In genomic region chr12:70880744-70881143, GRCh38 we compare ENCODE assay signal across 27 cellular contexts. TPM values are rescaled to one million over a fixed set of nuclear protein-coding genes. Genes with fewer than 3 reads are reported as not detected.
DNase-seq lines count a peak whose midpoint lies in the region; ATAC-seq, FAIRE-seq and TF ChIP-seq lines count a peak whose summit lies in the region.
"Had no signal": no experiment of that assay in that cellular context is flagged by ENCODE, and none has a peak within 500 bp of the region (broad histone marks: within the 10 kb centered on the region; RNA-seq: fewer than 3 reads in every experiment).

No MANE protein-coding gene starts in this region.

- no TSS peak for BruUV-seq in HCT116 (replicated peaks; lab: Mats Ljungman, UMichigan)
- BruUV-seq in K562 (replicated peaks; lab: Mats Ljungman, UMichigan) = no TSS peak

- no peak for FAIRE-seq in K562 (lab: Jason Lieb, UNC)
- FAIRE-seq: A204.1, GM12891, GM19239 had no signal

- no peak for TF ChIP-seq POLR2A in HCT116 (IDR thresholded peaks at IDR 0.05; ENCODE audit: borderline replicate concordance, extremely low read depth, insufficient read depth, insufficient read length)
- TF ChIP-seq POLR2A in K562 (conservative IDR thresholded peaks at IDR 0.05) = no peak

- H3K36me3 ChIP-seq in HCT116 (ENCODE audit: control insufficient read depth in 1 of 2, insufficient read depth in 2 of 2, low read length in 2 of 2) (no peaks in the 10 kb centered on the region), HEK293 (ENCODE audit: control insufficient read depth in 2 of 2, insufficient read depth in 1 of 2, low read length in 2 of 2) (no peaks in the 10 kb centered on the region), K562 (ENCODE audit: control insufficient read depth, insufficient read depth, low read length) (no peaks in the 10 kb centered on the region)
- H3K36me3 ChIP-seq: BLaER1 had no signal

- TF ChIP-seq CTCF in HCT116 (IDR thresholded peaks at IDR 0.05 in 2 of 3, conservative IDR thresholded peaks at IDR 0.05 in 1 of 3; ENCODE audit: borderline replicate concordance in 1 of 3, insufficient read depth in 1 of 3, low read depth in 2 of 3, low read length in 2 of 3) (no peak), HEK293 (tag by site-specific recombination; IDR thresholded peaks at IDR 0.05) (no peak), K562 (IDR thresholded peaks at IDR 0.05 in 2 of 3, conservative IDR thresholded peaks at IDR 0.05 in 1 of 3; ENCODE audit: insufficient read depth in 2 of 3, low read depth in 1 of 3, low read length in 3 of 3) (no peak), foreskin keratinocyte (conservative IDR thresholded peaks at IDR 0.05) (no peak)

- no peaks in the 10 kb centered on the region for H3K9me2 ChIP-seq in HCT116 (ENCODE audit: insufficient read depth)

- H3K4me1 ChIP-seq in HCT116 (ENCODE audit: control insufficient read depth in 1 of 2, insufficient read depth in 2 of 2, low read length in 2 of 2) (no peaks in the 10 kb centered on the region), HEK293 (ENCODE audit: control insufficient read depth, insufficient read depth, low read length) (no peaks in the 10 kb centered on the region), K562 (replicated peaks in 1 of 2; ENCODE audit: control insufficient read depth in 2 of 2, insufficient read depth in 2 of 2, low read length in 2 of 2) (no peaks in the 10 kb centered on the region), foreskin keratinocyte (peaks cover 4% of the 10 kb centered on the region)
- H3K4me1 ChIP-seq: BLaER1 had no signal

- in situ Hi-C loops in K562 (cut with MboI) = no loop called here

- H3K27me3 ChIP-seq in HCT116 (ENCODE audit: insufficient read depth, low read length) (no peaks in the 10 kb centered on the region), K562 (ENCODE audit: control insufficient read depth in 2 of 2, insufficient read depth in 2 of 2, low read length in 2 of 2) (no peaks in the 10 kb centered on the region; a peak in 1 of 5 replicates), foreskin keratinocyte (no peaks in the 10 kb centered on the region)
- H3K27me3 ChIP-seq: BE2C, BLaER1 had no signal

- POLR2A ChIA-PET in HCT116 (lab: Charles Lee) (no interaction called here), HEK293 (lab: Yijun Ruan, JAX) (no interaction called here), K562 (lab: Yijun Ruan, JAX) (no interaction called here)

- H3K27ac Mint-ChIP-seq in activated naive CD4-positive, alpha-beta T cell treated with anti-CD3 and anti-CD28 coated beads, Interleukin-2, amount 10 ng/mL, durations not matched to agents 7 days and 5 days = no peak overlapping the region
- H3K27ac Mint-ChIP-seq: CD14-positive monocyte; CD4-positive, alpha-beta memory T cell; CD4-positive, CD25-positive, alpha-beta regulatory T cell had no signal

- no peak overlapping the region for H3K27ac ChIP-seq in HCT116 (ENCODE audit: low read depth, low read length)
- H3K27ac ChIP-seq in HEK293 (ENCODE audit: extremely low read depth, low read depth, low read length) = no peak overlapping the region
- H3K27ac ChIP-seq in K562 (ENCODE audit: extremely low read depth, low read depth, low read length) = no peak overlapping the region
- H3K27ac ChIP-seq in foreskin keratinocyte = no peak overlapping the region
- H3K27ac ChIP-seq: BLaER1 had no signal

- H3K9me3 Mint-ChIP-seq in activated naive CD4-positive, alpha-beta T cell treated with anti-CD3 and anti-CD28 coated beads, Interleukin-2, amount 10 ng/mL, durations not matched to agents 7 days and 5 days = peaks cover 4% of the 10 kb centered on the region

- TF ChIP-seq RAD21 in HCT116 (IDR thresholded peaks at IDR 0.05; ENCODE audit: low read depth) (no peak), K562 (CRISPR knock-in tag; conservative IDR thresholded peaks at IDR 0.05 in 1 of 2, IDR thresholded peaks at IDR 0.05 in 1 of 2) (no peak)

- no peaks in the 10 kb centered on the region for H3K36me3 Mint-ChIP-seq in activated naive CD4-positive, alpha-beta T cell treated with anti-CD3 and anti-CD28 coated beads, Interleukin-2, amount 10 ng/mL, durations not matched to agents 7 days and 5 days
- H3K36me3 Mint-ChIP-seq: CD14-positive monocyte; CD4-positive, alpha-beta memory T cell; CD4-positive, CD25-positive, alpha-beta regulatory T cell; CD8-positive, alpha-beta memory T cell had no signal

- no peaks in the 10 kb centered on the region for H3K9me3 ChIP-seq in HCT116 (ENCODE audit: control insufficient read depth in 1 of 2, insufficient read depth in 1 of 2, low read depth in 1 of 2, low read length in 2 of 2)
- no peaks in the 10 kb centered on the region for H3K9me3 ChIP-seq in HEK293 (ENCODE audit: control insufficient read depth, insufficient read depth, low read depth, low read length)
- no peaks in the 10 kb centered on the region for H3K9me3 ChIP-seq in K562 (replicated peaks; ENCODE audit: control insufficient read depth, insufficient read depth, low read depth, low read length)
- H3K9me3 ChIP-seq: BE2C, BLaER1 had no signal

- intact Hi-C loops in HCT116 (cut with micrococcal nuclease) (no loop called here), K562 (cut with micrococcal nuclease) (no loop called here)

- H3K27me3 Mint-ChIP-seq in activated naive CD4-positive, alpha-beta T cell treated with anti-CD3 and anti-CD28 coated beads, Interleukin-2, amount 10 ng/mL, durations not matched to agents 7 days and 5 days = no peaks in the 10 kb centered on the region
- H3K27me3 Mint-ChIP-seq: CD4-positive, alpha-beta memory T cell; CD4-positive, CD25-positive, alpha-beta regulatory T cell; CD8-positive, alpha-beta memory T cell had no signal

- H3K79me2 ChIP-seq in HCT116 (ENCODE audit: insufficient read depth, low read length) = no peaks in the 10 kb centered on the region
- no peaks in the 10 kb centered on the region for H3K79me2 ChIP-seq in K562 (ENCODE audit: control insufficient read depth, insufficient read depth, low read length)

- no peak for ATAC-seq in HCT116
- no peak for ATAC-seq in K562
- no peak for ATAC-seq in foreskin keratinocyte

- peak overlapping the region; percentile 22 for H2AFZ ChIP-seq in HCT116 (ENCODE audit: low read depth, low read length, poor library complexity, severe bottlenecking)
- H2AFZ ChIP-seq in K562 (ENCODE audit: low read depth, low read length) = no peak overlapping the region

- no peaks in the 10 kb centered on the region for H4K20me1 ChIP-seq in HCT116 (ENCODE audit: insufficient read depth)
- H4K20me1 ChIP-seq in K562 (replicated peaks; ENCODE audit: control insufficient read depth, insufficient read depth, low read length) = no peaks in the 10 kb centered on the region
- H4K20me1 ChIP-seq: BLaER1 had no signal

- H3K4me3 ChIP-seq in HCT116 (replicated peaks in 1 of 2; ENCODE audit: low read depth in 1 of 2, low read length in 2 of 2) (no peak overlapping the region), HEK293 (ENCODE audit: low read depth, low read length) (no peak overlapping the region), K562 (no peak overlapping the region)
- H3K4me3 ChIP-seq: BLaER1 had no signal

- TF ChIP-seq EP300 in K562 (IDR thresholded peaks at IDR 0.05; ENCODE audit: low read length) = no peak

- 15% methylated on average over 1 of the region's 1 CpG for WGBS in K562 (ENCODE audit: insufficient coverage, low coverage, missing lambda C conversion rate)

- no peak overlapping the region for H3K9ac ChIP-seq in HCT116 (ENCODE audit: low read length)
- H3K9ac ChIP-seq in K562 (ENCODE audit: insufficient read depth in 1 of 2, low read depth in 2 of 2, low read length in 2 of 2) = no peak overlapping the region
- H3K9ac ChIP-seq: BLaER1 had no signal

- RAD21 ChIA-PET in HCT116 (lab: Charles Lee; ENCODE audit: low non-redundant PET in 1 of 2, low total read pairs in 2 of 2, uncharacterized antibody in 2 of 2, unreplicated experiment in 2 of 2) = no interaction called here

- H3K4me2 ChIP-seq in HCT116 (ENCODE audit: low read length) (no peak overlapping the region), K562 (ENCODE audit: insufficient read depth, low read length) (no peak overlapping the region)
- H3K4me2 ChIP-seq: BLaER1 had no signal

- H3K9me1 ChIP-seq in K562 (ENCODE audit: control insufficient read depth, insufficient read depth, low read length) = no peaks in the 10 kb centered on the region

- no peak overlapping the region for H3K4me3 Mint-ChIP-seq in activated naive CD4-positive, alpha-beta T cell treated with anti-CD3 and anti-CD28 coated beads, Interleukin-2, amount 10 ng/mL, durations not matched to agents 7 days and 5 days
- H3K4me3 Mint-ChIP-seq: CD14-positive monocyte; CD4-positive, alpha-beta memory T cell; CD8-positive, alpha-beta memory T cell had no signal

- no peaks in the 10 kb centered on the region for H3K4me1 Mint-ChIP-seq in activated naive CD4-positive, alpha-beta T cell treated with anti-CD3 and anti-CD28 coated beads, Interleukin-2, amount 10 ng/mL, durations not matched to agents 7 days and 5 days
- H3K4me1 Mint-ChIP-seq: CD14-positive monocyte; CD4-positive, alpha-beta memory T cell; CD4-positive, CD25-positive, alpha-beta regulatory T cell; CD8-positive, alpha-beta memory T cell had no signal

- CTCF ChIA-PET in HCT116 (lab: Charles Lee) = no interaction called here
- CTCF ChIA-PET in HEK293 (lab: Yijun Ruan, JAX) = interaction anchor here (0.6 to 0.7 kb wide), 2 partner anchors 535 to 1146 kb away, joined by 3 to 4 read pairs; no protein-coding TSS in a partner anchor
- CTCF ChIA-PET in K562 (lab: Yijun Ruan, JAX; ENCODE audit: low intra/inter-chr PET ratio) = no interaction called here
- CTCF ChIA-PET in activated naive CD4-positive, alpha-beta T cell treated with anti-CD3 and anti-CD28 coated beads, Interleukin-2, amount 10 ng/mL, durations not matched to agents 7 days and 5 days (lab: Charles Lee) = no interaction called here

- DNase-seq in HCT116 (ENCODE audit: low read depth, low spot score) (no peak), K562 (ENCODE audit: extremely low read depth in 1 of 4, low spot score in 3 of 4) (no peak), foreskin keratinocyte (no peak)
- DNase-seq in activated naive CD4-positive, alpha-beta T cell treated with anti-CD3 and anti-CD28 coated beads, Interleukin-2, amount 10 ng/mL, durations not matched to agents 7 days and 5 days = no peak
- DNase-seq: 8988T; ACHN; BE2C; C1 segment of cervical spinal cord; CD4-positive, alpha-beta memory T cell; CD4-positive, CD25-positive, alpha-beta regulatory T cell; CD8-positive, alpha-beta memory T cell; COR-L47; DMS 273 treated with DMSO at 0.1 percent for 48 hours; DMS153; DMS53; DMS79; DND-41; EL; GDM1 had no signal

RNA-seq across cellular contexts. Expression of gene PTPRR, which starts 39.8 kb away (rescaled TPM):
- 0.27 TPM for total RNA-seq in HCT116 (2021; ENCODE audit: unreplicated experiment)
- polyA plus RNA-seq in HCT116 (2012) = 0.34 and 1.5 TPM in 2 replicates
- 9.3 and 22.3 TPM in 2 replicates for total RNA-seq in K562 (2011; cell fraction: chromatin; rRNA removed; ENCODE audit: low replicate concordance)
- 3.3 and 6.4 TPM in 2 replicates for total RNA-seq in K562 (2011; cell fraction: nucleolus; rRNA removed)
- 10.3 and 11.4 TPM in 2 replicates for total RNA-seq in K562 (2011; cell fraction: nucleoplasm; rRNA removed)
- 8.6 and 10.0 TPM in 2 replicates for total RNA-seq in K562 (2014; rRNA removed)
- 12.3 and 15.5 TPM in 2 replicates for total RNA-seq in K562 (2014; rRNA removed; fragmentation: Illumina TruSeq; extraction: Trizol)
- 13.2 and 14.3 TPM in 2 replicates for total RNA-seq in K562 (2015; rRNA removed; fragmentation: Illumina TruSeq; extraction: Trizol)
- total RNA-seq in K562 (2021) = 8.7 and 8.8 TPM in 2 replicates
- polyA plus RNA-seq in K562 (2011; rRNA removed) = 2.8 and 6.6 TPM in 2 replicates
- 1.3 and 1.6 TPM in 2 replicates for polyA plus RNA-seq in K562 (2011; cell fraction: cytosol; rRNA removed)
- polyA plus RNA-seq in K562 (2011; cell fraction: nucleus; rRNA removed) = 1.9 and 2.3 TPM in 2 replicates
- polyA plus RNA-seq in K562 (2012) = 17.6 and 27.2 TPM in 2 replicates
- polyA plus RNA-seq in K562 (2014; fragmentation: Illumina TruSeq; extraction: Trizol) = 12.4 and 13.7 TPM in 2 replicates
- 10 to 100 TPM; 34.0 to 41.7 TPM for polyA plus RNA-seq in K562 (2014; fragmentation: Nextera tagmentation; extraction: Ambion mirVana)
- polyA plus RNA-seq in K562 (2014; rRNA removed) = 10.0 and 10.3 TPM in 2 replicates
- 4.5 and 7.6 TPM in 2 replicates for polyA minus RNA-seq in K562 (2011; rRNA and poly(A)+ RNA removed)
- 0.76 and 1.4 TPM in 2 replicates for polyA minus RNA-seq in K562 (2011; cell fraction: cytosol; rRNA and poly(A)+ RNA removed)
- 2.2 and 3.1 TPM in 2 replicates for polyA minus RNA-seq in K562 (2011; cell fraction: nucleus; rRNA and poly(A)+ RNA removed)
- total RNA-seq in foreskin keratinocyte = 0.14 and 0.95 TPM in 2 replicates
- 0.16 and 0.62 TPM in 2 replicates for polyA plus RNA-seq in foreskin keratinocyte
- total RNA-seq: A673; CD4-positive, alpha-beta memory T cell; CD4-positive, CD25-positive, alpha-beta regulatory T cell; CD8-positive, alpha-beta memory T cell; G401 had no signal
- polyA plus RNA-seq: CD14-positive monocyte; CD4-positive, alpha-beta memory T cell; CD4-positive, CD25-positive, alpha-beta regulatory T cell; CD8-positive, alpha-beta memory T cell had no signal
